ENCODE assay signal across 8 cellular contexts in genomic region chr22:24555496-24556253, GRCh38. TPM values are rescaled to one million over a fixed set of nuclear protein-coding genes. Genes with fewer than 3 reads are reported as not detected.
DNase-seq lines count a peak whose midpoint lies in the region; ATAC-seq and TF ChIP-seq lines count a peak whose summit lies in the region.

SNRPD3 (plus strand) TSS chr22:24555999; CDS start chr22:24557675, 1,676 bp downstream.

- CTCF ChIA-PET in activated CD4-positive, alpha-beta T cell treated with anti-CD3 and anti-CD28 coated beads for 36 hours (lab: Charles Lee): interaction anchor here (0.7 kb wide), 1 partner anchor 14 kb away, joined by 4 read pairs; no protein-coding TSS in a partner anchor

- DNase-seq in Ammon's horn (ENCODE audit: low spot score): peak; percentile 94
- peak; percentile 87 for DNase-seq in NCI-H460 (ENCODE audit: extremely low read depth, low read depth)
- peak; percentile 95 for DNase-seq in activated CD4-positive, alpha-beta T cell treated with anti-CD3 and anti-CD28 coated beads for 36 hours
- DNase-seq in choroid plexus epithelial cell (ENCODE audit: low read depth): peak; percentile 94
- peak; percentile 47 for DNase-seq in kidney epithelial cell (ENCODE audit: low read depth)
- DNase-seq in stimulated activated CD4-positive, alpha-beta T cell treated with anti-CD3 and anti-CD28 coated beads, Interleukin-15, amount 100 ng/mL, for 24 hours: peak; percentile 93

- no peaks in the 10 kb centered on the region for H3K27me3 ChIP-seq in kidney epithelial cell (ENCODE audit: control insufficient read depth, insufficient read depth, low read length)

- H3K4me3 Mint-ChIP-seq in activated CD4-positive, alpha-beta T cell treated with anti-CD3 and anti-CD28 coated beads for 36 hours: peak within 1 kb of the TSS; percentile 95

- H3K36me3 ChIP-seq in kidney epithelial cell (ENCODE audit: control insufficient read depth, insufficient read depth, low read length): no peaks in the 10 kb centered on the region

- TF ChIP-seq POLR2A in GM19099 (IDR thresholded peaks at IDR 0.05; ENCODE audit: extremely low read depth, insufficient read length, low read depth): peak; percentile 70

- peak within 1 kb of the TSS; percentile 99 for H3K27ac Mint-ChIP-seq in activated CD4-positive, alpha-beta T cell treated with anti-CD3 and anti-CD28 coated beads for 36 hours

- peak; percentile 51 for ATAC-seq in HG03378 (IDR thresholded peaks at IDR 0.05; ENCODE audit: unreplicated experiment)
- peak; percentile 62 for ATAC-seq in activated CD4-positive, alpha-beta T cell treated with anti-CD3 and anti-CD28 coated beads for 36 hours

- no peaks in the 10 kb centered on the region for H3K9me3 Mint-ChIP-seq in activated CD4-positive, alpha-beta T cell treated with anti-CD3 and anti-CD28 coated beads for 36 hours (ENCODE audit: low read depth)

- H3K27me3 Mint-ChIP-seq in activated CD4-positive, alpha-beta T cell treated with anti-CD3 and anti-CD28 coated beads for 36 hours: no peaks in the 10 kb centered on the region

- H3K4me1 Mint-ChIP-seq in activated CD4-positive, alpha-beta T cell treated with anti-CD3 and anti-CD28 coated beads for 36 hours: peaks cover 52% of the 10 kb centered on the region

- TF ChIP-seq CTCF in choroid plexus epithelial cell (conservative IDR thresholded peaks at IDR 0.05; ENCODE audit: low read depth, low read length): peak; percentile 47
- TF ChIP-seq CTCF in kidney epithelial cell (IDR thresholded peaks at IDR 0.05; ENCODE audit: insufficient read depth, low read length, poor library complexity, severe bottlenecking): peak; percentile 18

- intact Hi-C loops in activated CD4-positive, alpha-beta T cell treated with anti-CD3 and anti-CD28 coated beads for 36 hours (cut with DNase I, micrococcal nuclease): loop anchor here (1.0 to 10.0 kb wide), 16 partner anchors 30 to 769 kb away; partner anchors contain the start of genes MIF (in 2 of the 2), CABIN1 (in 1 of the 2), GGT1 (in 1 of the 2) and SGSM1 (in 1 of the 2)

- H3K4me3 ChIP-seq in choroid plexus epithelial cell (ENCODE audit: low read depth, low read length) (peak within 1 kb of the TSS; percentile 99), kidney epithelial cell (ENCODE audit: low read depth, low read length) (peak within 1 kb of the TSS; percentile 90)

- peaks cover 41% of the 10 kb centered on the region for H3K36me3 Mint-ChIP-seq in activated CD4-positive, alpha-beta T cell treated with anti-CD3 and anti-CD28 coated beads for 36 hours (ENCODE audit: low read depth)

- POLR2A ChIA-PET in activated CD4-positive, alpha-beta T cell treated with anti-CD3 and anti-CD28 coated beads for 36 hours (lab: Charles Lee): interaction anchor here (0.5 to 1.9 kb wide), 7 partner anchors 11 to 642 kb away, joined by 3 to 5 read pairs (median 4); no protein-coding TSS in a partner anchor

RNA-seq across cellular contexts. Expression of gene SNRPD3, which starts in this region (rescaled TPM):
- total RNA-seq in NCI-H460 (2014; rRNA removed; shearing (Covaris generic)): 82.3 and 92.1 TPM in 2 replicates
- polyA plus RNA-seq in NCI-H460 (2014; cell fraction: nucleus; rRNA removed): 70.9 and 92.1 TPM in 2 replicates
- 100 to 1,000 TPM; 156 to 232 TPM for total RNA-seq in activated CD4-positive, alpha-beta T cell treated with anti-CD3 and anti-CD28 coated beads for 36 hours
- total RNA-seq in kidney epithelial cell: 137 and 160 TPM in 2 replicates

Comparison
In these comparisons a context has a peak if more than half of its experiments do, and no peak if none do; other contexts are left out.
1. Peak in every context shown above with its lines: DNase-seq, ATAC-seq and H3K4me3 ChIP-seq.